In genomic region chr2:13040043-13040442, GRCh38 we compare ENCODE assay signal across 28 cellular contexts.
"Had no signal": no experiment of that assay in that cellular context is flagged by ENCODE, and none has a peak within 500 bp of the region (broad histone marks: within the 10 kb centered on the region; RNA-seq: fewer than 3 reads in every experiment).

No MANE protein-coding gene starts in this region.

- H3K27me3 ChIP-seq: hepatocyte, neural progenitor cell, neutrophil, testis, thyroid gland, upper lobe of left lung, vagina had no signal

- DNase-seq: heart right ventricle; islet precursor cell; kidney glomerular epithelial cell; left cardiac atrium; mesendoderm; naive B cell; natural killer cell; nephron progenitor cell; occipital lobe; right cardiac atrium; stimulated activated CD4-positive, alpha-beta T cell treated with anti-CD3 and anti-CD28 coated beads, Interleukin-4, amount 100 ng/mL, for 24 hours; stimulated activated CD8-positive, alpha-beta memory T cell treated with anti-CD3 and anti-CD28 coated beads, Interleukin-4, amount 100 ng/mL, for 48 hours; stimulated activated naive CD8-positive, alpha-beta T cell treated with anti-CD3 and anti-CD28 coated beads, Interleukin-15, Interleukin-2, amounts not matched to agents 100 U/mL and 50 U/mL, for 24 hours; stomach; testis; thyroid gland; transverse colon had no signal

- H3K4me3 ChIP-seq: heart right ventricle, hepatocyte, lung, neural progenitor cell, skin epidermis, stomach, thyroid gland, transverse colon, upper lobe of left lung, vagina had no signal

- H3K9ac ChIP-seq: neural progenitor cell, parathyroid adenoma had no signal

- H3K4me1 ChIP-seq: heart right ventricle, neural progenitor cell, parathyroid adenoma, stomach, testis, thyroid gland, transverse colon, upper lobe of left lung, vagina had no signal

- H3K36me3 ChIP-seq: heart right ventricle, neural progenitor cell, neutrophil, stomach, thyroid gland, transverse colon, upper lobe of left lung, vagina had no signal

- H3K9me3 ChIP-seq: neutrophil, testis, thyroid gland, transverse colon, upper lobe of left lung, vagina had no signal

- ATAC-seq: heart right ventricle; left cardiac atrium; left lobe of liver; natural killer cell; right cardiac atrium; sciatic nerve; stimulated activated memory B cell treated with anti-CD40 and anti-IgM and Interleukin-4, amounts not matched to agents 10 μg/mL and 1 μg/mL and 100 μg/mL, for 72 hours; stimulated activated naive CD8-positive, alpha-beta T cell treated with anti-CD3 and anti-CD28 coated beads, Interleukin-15, Interleukin-2, amounts not matched to agents 100 U/mL and 50 U/mL, for 24 hours had no signal

- H3K27ac ChIP-seq: heart right ventricle, hepatocyte, neural progenitor cell, neutrophil, parathyroid adenoma, skin epidermis, stomach, testis, thyroid gland, transverse colon, upper lobe of left lung, vagina had no signal
